21 cellular contexts compared by ENCODE assay signal in genomic region chr7:102068846-102069245, GRCh38.
DNase-seq lines count a peak whose midpoint lies in the region; ATAC-seq and TF ChIP-seq lines count a peak whose summit lies in the region.
"Had no signal": no experiment of that assay in that cellular context is flagged by ENCODE, and none has a peak within 500 bp of the region (broad histone marks: within the 10 kb centered on the region; RNA-seq: fewer than 3 reads in every experiment).

No MANE protein-coding gene starts in this region.

- H3K36me3 ChIP-seq in DOHH2 (ENCODE audit: control insufficient read depth, low read length) (peaks cover 59% of the 10 kb centered on the region), Karpas-422 (ENCODE audit: insufficient read depth, low read length) (peaks cover 29% of the 10 kb centered on the region), colonic mucosa (no peaks in the 10 kb centered on the region), neuronal stem cell (replicated peaks in 1 of 2; ENCODE audit: control insufficient read depth in 2 of 2, insufficient read depth in 2 of 2, low read length in 2 of 2) (peaks cover 9 to 36% of the 10 kb centered on the region in 2 donors), Peyer's patch (peaks cover 0 to 25% (median 0%) of the 10 kb centered on the region in 3 donors), gastrocnemius medialis (peaks cover 0 to 14% of the 10 kb centered on the region in 2 donors)

- no peak overlapping the region for H2BK15ac ChIP-seq in neuronal stem cell (ENCODE audit: low read length)

- in situ Hi-C loops in gastrocnemius medialis (cut with MboI; ENCODE audit: low sequenced_read_pairs in 4 of 4): no loop called here

- intact Hi-C loops in colonic mucosa (cut with DNase I) (no loop called here), gastrocnemius medialis (cut with DNase I; ENCODE audit: low total_unique reads) (no loop called here)

- H4K20me1 ChIP-seq in DOHH2 (ENCODE audit: control insufficient read depth, insufficient read depth, low read depth, low read length): 0 out of 2 replicates have a peak, but pooled peaks cover 5% of the 10 kb centered on the region
- H4K20me1 ChIP-seq in Karpas-422 (ENCODE audit: insufficient read depth, low read depth, low read length): no peaks in the 10 kb centered on the region

- H3K9me3 ChIP-seq in DOHH2 (ENCODE audit: control insufficient read depth, insufficient read depth, low read length) (no peaks in the 10 kb centered on the region), Karpas-422 (ENCODE audit: low read length) (no peaks in the 10 kb centered on the region), colonic mucosa (no peaks in the 10 kb centered on the region), neuronal stem cell (replicated peaks in 1 of 2; ENCODE audit: control insufficient read depth in 2 of 2, insufficient read depth in 1 of 2, low read depth in 1 of 2, low read length in 2 of 2) (peaks cover 3 to 19% of the 10 kb centered on the region in 2 donors), Peyer's patch (no peaks in the 10 kb centered on the region), gastrocnemius medialis (no peaks in the 10 kb centered on the region)

- TF ChIP-seq CTCF in DOHH2 (IDR thresholded peaks at IDR 0.05; ENCODE audit: low read depth, low read length, poor library complexity, severe bottlenecking) (no peak), colonic mucosa (IDR thresholded peaks at IDR 0.05) (no peak), Peyer's patch (IDR thresholded peaks at IDR 0.05) (no peak), gastrocnemius medialis (IDR thresholded peaks at IDR 0.05 in 4 of 5, conservative IDR thresholded peaks at IDR 0.05 in 1 of 5) (no peak)

- peaks cover 6% of the 10 kb centered on the region; the same call in 1 of the 2 replicates for H3F3A ChIP-seq in DOHH2 (ENCODE audit: control insufficient read depth, insufficient read depth)

- H3K27me3 ChIP-seq in DOHH2 (ENCODE audit: control insufficient read depth, low read length): no peaks in the 10 kb centered on the region
- H3K27me3 ChIP-seq in Karpas-422 (ENCODE audit: low read length): no peaks in the 10 kb centered on the region
- no peaks in the 10 kb centered on the region for H3K27me3 ChIP-seq in colonic mucosa
- no peaks in the 10 kb centered on the region for H3K27me3 ChIP-seq in neuronal stem cell (ENCODE audit: control insufficient read depth in 3 of 3, insufficient read depth in 3 of 3, low read depth in 1 of 3, low read length in 3 of 3)
- H3K27me3 ChIP-seq in Peyer's patch: no peaks in the 10 kb centered on the region
- H3K27me3 ChIP-seq in gastrocnemius medialis: no peaks in the 10 kb centered on the region

- H4K8ac ChIP-seq in neuronal stem cell (ENCODE audit: low read depth, low read length): no peak overlapping the region

- H3K27ac ChIP-seq in DOHH2 (ENCODE audit: low read depth, low read length) (peak overlapping the region; percentile 67), Karpas-422 (ENCODE audit: low read length) (peak overlapping the region; percentile 68), colonic mucosa (no peak overlapping the region), neuronal stem cell (replicated peaks; ENCODE audit: low read length) (no peak overlapping the region), Peyer's patch (no peak overlapping the region), gastrocnemius medialis (no peak overlapping the region)
- H3K27ac ChIP-seq: RWPE1 had no signal

- no peak overlapping the region for H4K91ac ChIP-seq in neuronal stem cell (ENCODE audit: low read depth, low read length, poor library complexity)

- H3K14ac ChIP-seq in neuronal stem cell (ENCODE audit: low read length): peak overlapping the region; percentile 23

- peaks cover 4% of the 10 kb centered on the region for H3K79me1 ChIP-seq in neuronal stem cell (ENCODE audit: low read depth, low read length)

- H3K4ac ChIP-seq in neuronal stem cell (ENCODE audit: low read length): no peak overlapping the region

- H3K9ac ChIP-seq in Karpas-422 (ENCODE audit: low read length) (peak overlapping the region; percentile 18; the same call in 1 of the 2 replicates), colonic mucosa (ENCODE audit: low read depth in 2 of 2, low read length in 2 of 2) (no peak overlapping the region), neuronal stem cell (ENCODE audit: low read depth, low read length, poor library complexity) (no peak overlapping the region)
- H3K9ac ChIP-seq: SK-N-SH had no signal

- no peaks in the 10 kb centered on the region for H3K9me2 ChIP-seq in DOHH2 (replicated peaks; ENCODE audit: control insufficient read depth, low read length)
- H3K9me2 ChIP-seq in Karpas-422 (replicated peaks; ENCODE audit: insufficient read depth, low read length): no peaks in the 10 kb centered on the region
- H3K9me2 ChIP-seq: SK-N-SH had no signal

- no peak for TF ChIP-seq POLR2A in Peyer's patch (IDR thresholded peaks at IDR 0.05)
- TF ChIP-seq POLR2A in gastrocnemius medialis (IDR thresholded peaks at IDR 0.05): no peak

- WGBS in neuronal stem cell (ENCODE audit: extremely low coverage in 2 of 2, insufficient read length in 2 of 2, insufficient replicate concordance in 1 of 2), 2 donors: no CpG with 5 or more reads among the region's 14 CpGs

- H3K4me3 ChIP-seq in DOHH2 (ENCODE audit: low read length) (peak overlapping the region; percentile 67), Karpas-422 (ENCODE audit: low read length) (peak overlapping the region; percentile 11; the same call in 1 of the 2 replicates), colonic mucosa (no peak overlapping the region), neuronal stem cell (ENCODE audit: low read length in 2 of 2) (no peak overlapping the region), Peyer's patch (no peak overlapping the region), gastrocnemius medialis (no peak overlapping the region)

- H2BK5ac ChIP-seq in neuronal stem cell (ENCODE audit: low read length): no peak overlapping the region

- ATAC-seq in HG03196 (IDR thresholded peaks at IDR 0.05; ENCODE audit: unreplicated experiment): no peak
- no peak for ATAC-seq in gastrocnemius medialis
- ATAC-seq: HCT116 had no signal

- peak overlapping the region; percentile 42 for H2BK12ac ChIP-seq in neuronal stem cell (ENCODE audit: low read length)

- DNase-seq in Karpas-422: peak; percentile 74
- peak; percentile 15 for DNase-seq in colonic mucosa
- no peak for DNase-seq in neuronal stem cell (ENCODE audit: low spot score)
- DNase-seq in Peyer's patch: no peak
- no peak for DNase-seq in gastrocnemius medialis
- DNase-seq: CD4-positive, alpha-beta memory T cell; DMS53; EL; GF-D8; IMR-90; NCI-H1694; NCI-H2081; NCI-H2171; NCI-H345; NCI-H524; SIG-M5; SK-N-SH had no signal

- H3K79me2 ChIP-seq in DOHH2 (ENCODE audit: control insufficient read depth, low read length): peaks cover 76% of the 10 kb centered on the region
- H3K79me2 ChIP-seq in Karpas-422 (ENCODE audit: low read length): peaks cover 51% of the 10 kb centered on the region

- H3K4me2 ChIP-seq in DOHH2 (ENCODE audit: low read length) (peak overlapping the region; percentile 77), Karpas-422 (ENCODE audit: low read depth, low read length, poor library complexity, severe bottlenecking) (peak overlapping the region; percentile 45), neuronal stem cell (ENCODE audit: insufficient read depth, low read length, poor library complexity, severe bottlenecking) (no peak overlapping the region)
- H3K4me2 ChIP-seq: SK-N-SH had no signal

- H2AFZ ChIP-seq in Karpas-422 (ENCODE audit: low read length) (no peak overlapping the region), neuronal stem cell (ENCODE audit: low read length) (no peak overlapping the region)

- peak overlapping the region; percentile 61 for H3K23ac ChIP-seq in neuronal stem cell (ENCODE audit: low read depth, low read length, poor library complexity)

- peaks cover 59% of the 10 kb centered on the region for H3K4me1 ChIP-seq in DOHH2 (ENCODE audit: control insufficient read depth, low read length)
- H3K4me1 ChIP-seq in Karpas-422 (ENCODE audit: low read length): peaks cover 43% of the 10 kb centered on the region
- no peaks in the 10 kb centered on the region for H3K4me1 ChIP-seq in colonic mucosa
- H3K4me1 ChIP-seq in neuronal stem cell (ENCODE audit: control insufficient read depth in 2 of 2, insufficient read depth in 1 of 2, low read depth in 1 of 2, low read length in 2 of 2): peaks cover 4 to 17% of the 10 kb centered on the region in 2 donors
- H3K4me1 ChIP-seq in Peyer's patch: no peaks in the 10 kb centered on the region
- no peaks in the 10 kb centered on the region for H3K4me1 ChIP-seq in gastrocnemius medialis

- H2AK5ac ChIP-seq in neuronal stem cell (ENCODE audit: low read depth, low read length): peak overlapping the region; percentile 72

- H3K18ac ChIP-seq in neuronal stem cell (ENCODE audit: low read length): peak overlapping the region; percentile 84

- no peak overlapping the region for H2BK120ac ChIP-seq in neuronal stem cell (ENCODE audit: low read depth, low read length)

Comparison
In these comparisons a context has a peak if more than half of its experiments do, and no peak if none do; other contexts are left out.
1. H3K27ac ChIP-seq: peak in DOHH2 (single experiment) and Karpas-422 (single experiment); none in colonic mucosa (single experiment), neuronal stem cell (single experiment), Peyer's patch (0 of 4) and gastrocnemius medialis (0 of 4).
2. H3K4me3 ChIP-seq: peak in DOHH2 (single experiment) and Karpas-422 (single experiment); none in colonic mucosa (single experiment), neuronal stem cell (0 of 2), Peyer's patch (0 of 4) and gastrocnemius medialis (0 of 4).
3. DNase-seq: peak in Karpas-422 (single experiment) and colonic mucosa (single experiment); none in neuronal stem cell (single experiment), Peyer's patch (0 of 3) and gastrocnemius medialis (0 of 2).